10 cellular contexts compared by ENCODE assay signal in the genomic region with DNA sequence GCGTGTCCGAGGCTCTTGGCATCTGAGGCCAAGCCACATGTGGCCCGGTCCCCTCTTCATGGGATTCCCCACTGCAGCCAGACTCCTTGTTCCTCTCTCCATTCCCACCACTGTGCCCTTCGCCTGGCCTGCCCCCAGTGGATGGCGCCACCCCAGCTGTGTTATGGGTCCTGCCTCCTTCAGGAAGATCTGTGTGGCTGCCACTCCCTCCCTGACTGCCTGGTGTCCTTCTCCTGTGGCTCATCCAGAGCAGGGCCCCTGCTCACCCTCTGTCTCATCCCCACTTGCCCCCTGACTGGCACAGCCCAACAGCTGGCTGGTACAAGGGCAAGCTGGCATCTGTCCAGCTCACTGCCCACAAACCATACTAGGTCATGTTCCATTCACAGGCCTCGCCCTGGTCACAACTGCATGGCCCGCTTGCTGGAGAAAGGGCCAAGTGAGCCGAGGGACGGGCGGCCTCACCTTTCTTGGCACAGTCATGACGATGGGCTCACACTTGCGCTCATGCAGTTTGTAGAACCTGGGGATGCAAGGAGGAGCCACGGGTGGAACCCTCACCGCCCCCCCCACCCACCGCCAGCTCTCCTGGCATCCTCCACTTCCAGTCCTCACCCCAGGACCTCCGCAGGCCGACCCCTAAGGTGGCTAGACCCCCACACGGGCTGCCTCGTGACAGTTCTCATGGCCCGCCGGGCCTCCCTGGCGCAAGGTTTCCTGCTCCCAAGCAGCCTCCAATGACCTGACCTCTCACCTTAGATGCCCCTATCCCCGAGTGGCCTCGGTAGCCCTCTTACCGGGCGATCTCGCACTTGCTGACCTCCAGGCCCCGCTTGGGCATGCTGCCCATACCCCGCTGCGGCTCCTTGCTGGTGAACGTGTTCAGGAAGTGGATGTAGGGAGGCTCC. TPM values are rescaled to one million over a fixed set of nuclear protein-coding genes. Genes with fewer than 3 reads are reported as not detected.
DNase-seq lines count a peak whose midpoint lies in the region; ATAC-seq and TF ChIP-seq lines count a peak whose summit lies in the region.
"Had no signal": no experiment of that assay in that cellular context is flagged by ENCODE, and none has a peak within 500 bp of the region (broad histone marks: within the 10 kb centered on the region; RNA-seq: fewer than 3 reads in every experiment).

No MANE protein-coding gene starts in this region.

- ATAC-seq in CD4-positive, CD25-positive, alpha-beta regulatory T cell (ENCODE audit: low read depth in 2 of 2), result no peak
- no peak for ATAC-seq in GM18907 (IDR thresholded peaks at IDR 0.05; ENCODE audit: unreplicated experiment)

- H3K36me3 ChIP-seq in CD4-positive, CD25-positive, alpha-beta regulatory T cell (ENCODE audit: control insufficient read depth, insufficient read depth, low read length), result peaks cover 7% of the 10 kb centered on the region

- H3K27ac Mint-ChIP-seq in CD4-positive, CD25-positive, alpha-beta regulatory T cell, result peak overlapping the region; percentile 92 to 98 (median 94)

- peaks cover 6 to 73% (median 31%) of the 10 kb centered on the region in 4 donors for H3K4me1 Mint-ChIP-seq in CD4-positive, CD25-positive, alpha-beta regulatory T cell

- H3K4me3 ChIP-seq in CD4-positive, CD25-positive, alpha-beta regulatory T cell (ENCODE audit: low read depth, low read length), result peak overlapping the region; percentile 70
- no peak overlapping the region for H3K4me3 ChIP-seq in foreskin fibroblast (ENCODE audit: low read depth in 1 of 2, low read length in 2 of 2)
- H3K4me3 ChIP-seq: SJSA1 had no signal

- peak; percentile 56 for TF ChIP-seq CTCF in VCaP (conservative IDR thresholded peaks at IDR 0.05)
- peak; percentile 15 for TF ChIP-seq CTCF in foreskin fibroblast (IDR thresholded peaks at IDR 0.05; ENCODE audit: low read depth, low read length)

- H3K4me1 ChIP-seq in CD4-positive, CD25-positive, alpha-beta regulatory T cell (ENCODE audit: control insufficient read depth, insufficient read depth, low read length, poor library complexity, severe bottlenecking), result peaks cover 93% of the 10 kb centered on the region

- peak overlapping the region; percentile 97 to 99 (median 98) for H3K4me3 Mint-ChIP-seq in CD4-positive, CD25-positive, alpha-beta regulatory T cell

- H3K9me3 Mint-ChIP-seq in CD4-positive, CD25-positive, alpha-beta regulatory T cell, result peaks cover 0 to 2% (median 0%) of the 10 kb centered on the region in 7 donors

- H3K27me3 Mint-ChIP-seq in CD4-positive, CD25-positive, alpha-beta regulatory T cell, result no peaks in the 10 kb centered on the region

- H3K27me3 ChIP-seq in CD4-positive, CD25-positive, alpha-beta regulatory T cell (ENCODE audit: control insufficient read depth, insufficient read depth, low read length), result no peaks in the 10 kb centered on the region
- H3K27me3 ChIP-seq: SJSA1 had no signal

- H3K36me3 Mint-ChIP-seq in CD4-positive, CD25-positive, alpha-beta regulatory T cell, result peaks cover 5% of the 10 kb centered on the region

- H3K27ac ChIP-seq in CD4-positive, CD25-positive, alpha-beta regulatory T cell (ENCODE audit: insufficient read depth, low read length, poor library complexity, severe bottlenecking), result peak overlapping the region; percentile 94
- H3K27ac ChIP-seq in VCaP, result peak overlapping the region; percentile 98
- H3K27ac ChIP-seq: SJSA1 had no signal

- DNase-seq in CD4-positive, CD25-positive, alpha-beta regulatory T cell, result no peak
- DNase-seq in HCEC 1CT (peak; percentile 25), foreskin fibroblast (peak; percentile 29 to 67), DMS153 treated with DMSO at 0.1 percent for 48 hours (lab: John Stamatoyannopoulos, UW; ENCODE audit: unreplicated experiment) (no peak), dedifferentiated amniotic fluid mesenchymal stem cell (ENCODE audit: extremely low spot score) (no peak)
- DNase-seq in stimulated activated naive CD4-positive, alpha-beta T cell (lab: John Stamatoyannopoulos, UW), result peak in 5 of 6 experiments; percentile 20 to 53 (median 31)

- H3K9me3 ChIP-seq in CD4-positive, CD25-positive, alpha-beta regulatory T cell (ENCODE audit: control insufficient read depth in 2 of 2, low read length in 2 of 2), result no peaks in the 10 kb centered on the region
- H3K9me3 ChIP-seq: SJSA1 had no signal

RNA-seq across cellular contexts. Expression of a gene that starts 2.1 kb away (rescaled TPM):
- 291 TPM for total RNA-seq in CD4-positive, CD25-positive, alpha-beta regulatory T cell
- 1,000 to 10,000 TPM in 1 of 4 donors, 100 to 1,000 TPM in 3; 829 to 1,084 (median 978) TPM for polyA plus RNA-seq in CD4-positive, CD25-positive, alpha-beta regulatory T cell

RNA-seq across cellular contexts. Expression of a gene that starts 3.7 kb away (rescaled TPM):
- 70.5 TPM for total RNA-seq in CD4-positive, CD25-positive, alpha-beta regulatory T cell
- polyA plus RNA-seq in CD4-positive, CD25-positive, alpha-beta regulatory T cell, result 100 to 1,000 TPM in 1 of 4 donors, 10 to 100 TPM in 3; 46.8 to 109 (median 72.8) TPM

RNA-seq across cellular contexts. Expression of a gene that starts 11.3 kb away (rescaled TPM):
- total RNA-seq in CD4-positive, CD25-positive, alpha-beta regulatory T cell, result 66.0 TPM
- 10 to 100 TPM; 44.4 to 61.5 (median 50.3) TPM for polyA plus RNA-seq in CD4-positive, CD25-positive, alpha-beta regulatory T cell

RNA-seq across cellular contexts. Expression of a gene that starts 13.0 kb away (rescaled TPM):
- not detected for total RNA-seq in CD4-positive, CD25-positive, alpha-beta regulatory T cell
- under 1 TPM; 0.13 to 0.84 (median 0.35) TPM for polyA plus RNA-seq in CD4-positive, CD25-positive, alpha-beta regulatory T cell
- total RNA-seq: liver, SJSA1 had no signal
- polyA plus RNA-seq: liver had no signal

RNA-seq across cellular contexts. Expression of a gene that starts 15.6 kb away (rescaled TPM):
- 13.2 TPM for total RNA-seq in CD4-positive, CD25-positive, alpha-beta regulatory T cell
- polyA plus RNA-seq in CD4-positive, CD25-positive, alpha-beta regulatory T cell, result 1 to 10 TPM in 1 of 4 donors, under 1 TPM in 3; 0.57 to 1.2 (median 0.92) TPM
- total RNA-seq: SJSA1 had no signal

Comparison
In these comparisons a context has a peak if more than half of its experiments do, and no peak if none do; other contexts are left out.
1. DNase-seq: peak in HCEC 1CT (single experiment), foreskin fibroblast (2 of 2) and stimulated activated naive CD4-positive, alpha-beta T cell (5 of 6); none in CD4-positive, CD25-positive, alpha-beta regulatory T cell (0 of 3), DMS153 treated with DMSO at 0.1 percent for 48 hours (single experiment) and dedifferentiated amniotic fluid mesenchymal stem cell (single experiment).